In the genomic region with DNA sequence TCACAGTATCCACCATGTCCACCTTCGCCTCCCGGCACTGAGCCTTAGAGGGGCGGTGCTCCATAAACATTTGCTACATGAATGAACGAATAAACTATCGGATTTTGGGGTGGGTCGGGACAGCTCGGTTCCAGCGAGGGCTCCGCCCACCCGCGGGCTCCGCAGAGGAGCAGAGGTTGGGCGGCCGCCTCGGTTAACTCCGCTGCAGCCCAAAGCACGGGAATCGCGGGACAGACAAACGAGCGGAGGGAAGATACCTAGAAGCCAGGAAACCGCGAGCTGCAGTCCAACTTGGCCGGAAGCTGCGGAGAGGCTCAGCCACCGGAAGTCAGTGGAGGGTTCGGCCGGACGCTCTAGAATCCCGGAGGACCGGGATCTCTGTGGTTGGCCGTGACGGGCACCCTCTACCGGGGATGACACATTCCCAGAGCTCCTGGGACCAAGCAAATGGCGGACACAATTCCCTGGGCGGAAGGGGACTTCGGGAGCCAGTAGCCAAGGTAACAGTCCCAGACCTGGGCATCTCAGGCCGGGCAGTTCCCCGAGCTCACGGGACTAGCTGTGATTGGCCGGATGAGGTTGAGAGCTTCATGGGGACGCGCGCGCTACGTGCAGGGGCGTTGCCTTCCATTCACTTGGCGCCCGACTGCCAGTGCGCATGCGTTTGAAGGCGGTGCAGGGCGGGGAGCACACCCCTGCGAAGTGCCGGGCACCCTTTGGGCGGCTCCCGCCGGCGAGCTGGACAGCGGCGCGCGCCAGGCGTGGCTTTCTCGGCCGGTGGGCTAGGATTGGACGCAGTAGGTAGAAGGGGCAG, we compare ENCODE assay signal across 8 cellular contexts. TPM values are rescaled to one million over a fixed set of nuclear protein-coding genes. Genes with fewer than 3 reads are reported as not detected.
DNase-seq lines count a peak whose midpoint lies in the region; ATAC-seq and TF ChIP-seq lines count a peak whose summit lies in the region.

No MANE protein-coding gene starts in this region.

- H3K27ac Mint-ChIP-seq in activated T-helper 2 cell treated with anti-CD3 and anti-CD28 coated beads, Interferon-gamma antibody, Interleukin-2, Interleukin-4, amounts not matched to agents 10 μg/mL and 5 μg/mL and 100 μg/mL, durations not matched to agents 14 hours and 24 hours and 36 hours = peak overlapping the region; percentile 97
- H3K27ac Mint-ChIP-seq in naive B cell = peak overlapping the region; percentile 97 to 100 (median 99)
- peak overlapping the region; percentile 99 for H3K27ac Mint-ChIP-seq in stimulated activated effector memory CD8-positive, alpha-beta T cell treated with anti-CD3 and anti-CD28 coated beads, Interleukin-12 subunit alpha, Interleukin-12 subunit beta, amount 100 ng/mL, for 72 hours

- peaks cover 23% of the 10 kb centered on the region for H3K36me3 Mint-ChIP-seq in activated T-helper 2 cell treated with anti-CD3 and anti-CD28 coated beads, Interferon-gamma antibody, Interleukin-2, Interleukin-4, amounts not matched to agents 10 μg/mL and 5 μg/mL and 100 μg/mL, durations not matched to agents 14 hours and 24 hours and 36 hours (ENCODE audit: low read depth)
- peaks cover 0 to 10% of the 10 kb centered on the region in 2 donors for H3K36me3 Mint-ChIP-seq in naive B cell
- peaks cover 30% of the 10 kb centered on the region for H3K36me3 Mint-ChIP-seq in stimulated activated effector memory CD8-positive, alpha-beta T cell treated with anti-CD3 and anti-CD28 coated beads, Interleukin-12 subunit alpha, Interleukin-12 subunit beta, amount 100 ng/mL, for 72 hours

- no peaks in the 10 kb centered on the region for H3K27me3 ChIP-seq in fibroblast of lung (ENCODE audit: control insufficient read depth, insufficient read depth, low read length)

- intact Hi-C loops in activated T-helper 2 cell treated with anti-CD3 and anti-CD28 coated beads, Interferon-gamma antibody, Interleukin-2, Interleukin-4, amounts not matched to agents 10 μg/mL and 5 μg/mL and 100 μg/mL, durations not matched to agents 14 hours and 24 hours and 36 hours (cut with micrococcal nuclease) = loop anchor here (1.0 to 10.0 kb wide), 5 partner anchors 16 to 1191 kb away; partner anchors contain the start of genes ALDH3A2 and B9D1

- no peaks in the 10 kb centered on the region for H4K20me1 ChIP-seq in fibroblast of lung (ENCODE audit: control insufficient read depth, extremely low read depth, insufficient read depth, low read length)

- peak overlapping the region; percentile 93 for H3K9ac ChIP-seq in fibroblast of lung (ENCODE audit: insufficient read depth, low read length)

- peak overlapping the region; percentile 99 for H3K27ac ChIP-seq in fibroblast of lung (ENCODE audit: insufficient read depth, low read length)

- H3K79me2 ChIP-seq in fibroblast of lung (ENCODE audit: control insufficient read depth, insufficient read depth, low read length) = peaks cover 20% of the 10 kb centered on the region

- TF ChIP-seq CTCF in LNCaP clone FGC (IDR thresholded peaks at IDR 0.05; ENCODE audit: control insufficient read depth, extremely low read depth, insufficient read depth) (no peak), fibroblast of lung (conservative IDR thresholded peaks at IDR 0.05 in 1 of 2, IDR thresholded peaks at IDR 0.05 in 1 of 2; ENCODE audit: low read depth in 1 of 2, low read length in 2 of 2) (no peak)

- H2AFZ ChIP-seq in fibroblast of lung (ENCODE audit: low read length) = peak overlapping the region; percentile 92

- peaks cover 21% of the 10 kb centered on the region for H3K4me1 Mint-ChIP-seq in activated T-helper 2 cell treated with anti-CD3 and anti-CD28 coated beads, Interferon-gamma antibody, Interleukin-2, Interleukin-4, amounts not matched to agents 10 μg/mL and 5 μg/mL and 100 μg/mL, durations not matched to agents 14 hours and 24 hours and 36 hours (ENCODE audit: low read depth)
- H3K4me1 Mint-ChIP-seq in naive B cell = peaks cover 10 to 37% (median 19%) of the 10 kb centered on the region in 3 donors
- peaks cover 17% of the 10 kb centered on the region for H3K4me1 Mint-ChIP-seq in stimulated activated effector memory CD8-positive, alpha-beta T cell treated with anti-CD3 and anti-CD28 coated beads, Interleukin-12 subunit alpha, Interleukin-12 subunit beta, amount 100 ng/mL, for 72 hours

- peaks cover 24% of the 10 kb centered on the region for H3K36me3 ChIP-seq in fibroblast of lung (ENCODE audit: control insufficient read depth, insufficient read depth, low read length)

- no peaks in the 10 kb centered on the region for H3K27me3 Mint-ChIP-seq in activated T-helper 2 cell treated with anti-CD3 and anti-CD28 coated beads, Interferon-gamma antibody, Interleukin-2, Interleukin-4, amounts not matched to agents 10 μg/mL and 5 μg/mL and 100 μg/mL, durations not matched to agents 14 hours and 24 hours and 36 hours (ENCODE audit: low read depth)
- no peaks in the 10 kb centered on the region for H3K27me3 Mint-ChIP-seq in naive B cell

- H3K4me3 Mint-ChIP-seq in activated T-helper 2 cell treated with anti-CD3 and anti-CD28 coated beads, Interferon-gamma antibody, Interleukin-2, Interleukin-4, amounts not matched to agents 10 μg/mL and 5 μg/mL and 100 μg/mL, durations not matched to agents 14 hours and 24 hours and 36 hours (ENCODE audit: low read depth) = peak overlapping the region; percentile 98
- H3K4me3 Mint-ChIP-seq in naive B cell = peak overlapping the region; percentile 95 to 100 (median 100)
- peak overlapping the region; percentile 99 for H3K4me3 Mint-ChIP-seq in stimulated activated effector memory CD8-positive, alpha-beta T cell treated with anti-CD3 and anti-CD28 coated beads, Interleukin-12 subunit alpha, Interleukin-12 subunit beta, amount 100 ng/mL, for 72 hours

- H3K4me3 ChIP-seq in LNCaP clone FGC (ENCODE audit: low read depth, low read length) (peak overlapping the region; percentile 64), fibroblast of lung (replicated peaks in 1 of 4; ENCODE audit: control extremely low read depth in 1 of 4, insufficient read depth in 1 of 4, low read depth in 3 of 4, low read length in 4 of 4) (peak overlapping the region; percentile 73 to 86 (median 80))

- H3K4me1 ChIP-seq in fibroblast of lung (ENCODE audit: control insufficient read depth, extremely low read depth, insufficient read depth, low read length) = peaks cover 15% of the 10 kb centered on the region

- H3K4me2 ChIP-seq in fibroblast of lung (ENCODE audit: extremely low read depth, insufficient read depth, low read length) = peak overlapping the region; percentile 90

- DNase-seq in EL = peak; percentile 100
- peak; percentile 99 for DNase-seq in H4 (ENCODE audit: low spot score)
- DNase-seq in LNCaP clone FGC (ENCODE audit: low read depth) = peak; percentile 96
- peak; percentile 95 for DNase-seq in RPMI8226
- peak; percentile 98 for DNase-seq in activated T-helper 2 cell treated with anti-CD3 and anti-CD28 coated beads, Interferon-gamma antibody, Interleukin-2, Interleukin-4, amounts not matched to agents 10 μg/mL and 5 μg/mL and 100 μg/mL, durations not matched to agents 14 hours and 24 hours and 36 hours (ENCODE audit: low spot score)
- peak; percentile 99 for DNase-seq in fibroblast of lung (ENCODE audit: low read depth in 2 of 2)
- DNase-seq in naive B cell = peak; percentile 99
- peak; percentile 93 to 97 for DNase-seq in stimulated activated effector memory CD8-positive, alpha-beta T cell treated with anti-CD3 and anti-CD28 coated beads, Interleukin-12 subunit alpha, Interleukin-12 subunit beta, amount 100 ng/mL, for 72 hours (ENCODE audit: low spot score in 2 of 2)

- H3K9me3 Mint-ChIP-seq in activated T-helper 2 cell treated with anti-CD3 and anti-CD28 coated beads, Interferon-gamma antibody, Interleukin-2, Interleukin-4, amounts not matched to agents 10 μg/mL and 5 μg/mL and 100 μg/mL, durations not matched to agents 14 hours and 24 hours and 36 hours = no peaks in the 10 kb centered on the region
- H3K9me3 Mint-ChIP-seq in naive B cell = no peaks in the 10 kb centered on the region
- no peaks in the 10 kb centered on the region for H3K9me3 Mint-ChIP-seq in stimulated activated effector memory CD8-positive, alpha-beta T cell treated with anti-CD3 and anti-CD28 coated beads, Interleukin-12 subunit alpha, Interleukin-12 subunit beta, amount 100 ng/mL, for 72 hours

- H3K9me3 ChIP-seq in fibroblast of lung (ENCODE audit: control insufficient read depth, insufficient read depth, low read depth, low read length) = no peaks in the 10 kb centered on the region

- peak; percentile 88 to 92 for ATAC-seq in naive B cell (ENCODE audit: low read depth in 2 of 2)
- ATAC-seq in stimulated activated effector memory CD8-positive, alpha-beta T cell treated with anti-CD3 and anti-CD28 coated beads, Interleukin-12 subunit alpha, Interleukin-12 subunit beta, amount 100 ng/mL, for 72 hours = peak; percentile 97

RNA-seq across cellular contexts. Expression of gene MAPK7, which starts 0.5 kb away (rescaled TPM):
- total RNA-seq in H4 (2014; rRNA removed; shearing (Covaris generic)) = 6.2 and 31.0 TPM in 2 replicates
- total RNA-seq in activated T-helper 2 cell treated with anti-CD3 and anti-CD28 coated beads, Interferon-gamma antibody, Interleukin-2, Interleukin-4, amounts not matched to agents 10 μg/mL and 5 μg/mL and 100 μg/mL, durations not matched to agents 14 hours and 24 hours and 36 hours = 18.9 and 22.6 TPM in 2 replicates
- 10.3 and 18.8 TPM in 2 replicates for total RNA-seq in fibroblast of lung
- polyA plus RNA-seq in fibroblast of lung (12.8 and 13.8 TPM in 2 replicates), naive B cell (ENCODE audit: low read depth in 6 of 6) (10 to 100 TPM in 1 of 6 donors, 1 to 10 TPM in 5; 3.5 to 11.3 (median 7.3) TPM)
- 20.8 and 22.3 TPM in 2 replicates for polyA plus RNA-seq in fibroblast of lung (2012)
- 134 and 160 TPM in 2 replicates for polyA minus RNA-seq in fibroblast of lung (ENCODE audit: low replicate concordance)

RNA-seq across cellular contexts. Expression of gene MFAP4, which starts 9.2 kb away (rescaled TPM):
- 122 and 168 TPM in 2 replicates for total RNA-seq in H4 (2014; rRNA removed; shearing (Covaris generic))
- not detected in 2 replicates for total RNA-seq in activated T-helper 2 cell treated with anti-CD3 and anti-CD28 coated beads, Interferon-gamma antibody, Interleukin-2, Interleukin-4, amounts not matched to agents 10 μg/mL and 5 μg/mL and 100 μg/mL, durations not matched to agents 14 hours and 24 hours and 36 hours
- total RNA-seq in fibroblast of lung = 81.3 and 137 TPM in 2 replicates
- 37.8 and 53.3 TPM in 2 replicates for polyA plus RNA-seq in fibroblast of lung
- 79.0 and 125 TPM in 2 replicates for polyA plus RNA-seq in fibroblast of lung (2012)
- polyA minus RNA-seq in fibroblast of lung (ENCODE audit: low replicate concordance) = 68.3 and 70.7 TPM in 2 replicates
- polyA plus RNA-seq in naive B cell (ENCODE audit: low read depth in 6 of 6) = not detected

RNA-seq across cellular contexts. Expression of gene B9D1, which starts 15.3 kb away (rescaled TPM):
- 46.3 and 73.2 TPM in 2 replicates for total RNA-seq in H4 (2014; rRNA removed; shearing (Covaris generic))
- 6.7 TPM in 2 replicates for total RNA-seq in activated T-helper 2 cell treated with anti-CD3 and anti-CD28 coated beads, Interferon-gamma antibody, Interleukin-2, Interleukin-4, amounts not matched to agents 10 μg/mL and 5 μg/mL and 100 μg/mL, durations not matched to agents 14 hours and 24 hours and 36 hours
- total RNA-seq in fibroblast of lung = 20.8 and 38.5 TPM in 2 replicates
- polyA plus RNA-seq in fibroblast of lung (32.0 and 35.7 TPM in 2 replicates), naive B cell (ENCODE audit: low read depth in 6 of 6) (1 to 10 TPM; 1.2 to 4.1 (median 1.6) TPM)
- polyA plus RNA-seq in fibroblast of lung (2012) = 31.6 and 38.4 TPM in 2 replicates
- 32.5 and 35.0 TPM in 2 replicates for polyA minus RNA-seq in fibroblast of lung (ENCODE audit: low replicate concordance)

RNA-seq across cellular contexts. Expression of gene RNF112, which starts 33.2 kb away (rescaled TPM):
- total RNA-seq in H4 (2014; rRNA removed; shearing (Covaris generic)) = 0.15 and 1.4 TPM in 2 replicates
- 0.16 and 0.32 TPM in 2 replicates for total RNA-seq in activated T-helper 2 cell treated with anti-CD3 and anti-CD28 coated beads, Interferon-gamma antibody, Interleukin-2, Interleukin-4, amounts not matched to agents 10 μg/mL and 5 μg/mL and 100 μg/mL, durations not matched to agents 14 hours and 24 hours and 36 hours
- 7.2 and 21.5 TPM in 2 replicates for total RNA-seq in fibroblast of lung
- polyA plus RNA-seq in fibroblast of lung (1.5 and 2.8 TPM in 2 replicates), naive B cell (ENCODE audit: low read depth in 6 of 6) (not detected)
- polyA plus RNA-seq in fibroblast of lung (2012) = 3.1 and 5.4 TPM in 2 replicates
- polyA minus RNA-seq in fibroblast of lung (ENCODE audit: low replicate concordance) = 4.4 and 6.4 TPM in 2 replicates

Comparison
In these comparisons a context has a peak if more than half of its experiments do, and no peak if none do; other contexts are left out.
1. Peak in every context shown above with its lines: DNase-seq, ATAC-seq, H3K4me3 ChIP-seq and H3K27ac ChIP-seq.
2. RNA of gene MFAP4, which starts 9.2 kb away (total RNA-seq): 122 to 168 TPM in H4 and 81.3 to 137 TPM in fibroblast of lung; not detected in activated T-helper 2 cell treated with anti-CD3 and anti-CD28 coated beads, Interferon-gamma antibody, Interleukin-2, Interleukin-4, amounts not matched to agents 10 μg/mL and 5 μg/mL and 100 μg/mL, durations not matched to agents 14 hours and 24 hours and 36 hours; every median in the first group is over 10 times any median in the second.